8 cellular contexts compared by ENCODE assay signal in genomic region chr10:22320591-22321155, GRCh38. TPM values are rescaled to one million over a fixed set of nuclear protein-coding genes. Genes with fewer than 3 reads are reported as not detected.
DNase-seq lines count a peak whose midpoint lies in the region; ATAC-seq and TF ChIP-seq lines count a peak whose summit lies in the region.

TSS of gene BMI1 (plus strand) at chr10:22321099. CDS start at chr10:22326450, 5,351 bp downstream.

- no CpG with 5 or more reads among the region's 85 CpGs for WGBS in gastroesophageal sphincter (ENCODE audit: low coverage in 1 of 2), 2 donors
- WGBS in urinary bladder = under 1% methylated on average over 83 of the region's 85 CpGs

- peak within 1 kb of the TSS; percentile 78 for H2AFZ ChIP-seq in neural cell (ENCODE audit: low read depth, low read length)

- no peak for TF ChIP-seq RAD21 in neural cell (conservative IDR thresholded peaks at IDR 0.05)

- TF ChIP-seq CTCF in AG09309 (IDR thresholded peaks at IDR 0.05; ENCODE audit: control insufficient read depth, insufficient read depth, low read depth, low read length, missing control alignments) = no peak
- TF ChIP-seq CTCF in gastroesophageal sphincter (IDR thresholded peaks at IDR 0.05) = no peak
- TF ChIP-seq CTCF in neural cell (IDR thresholded peaks at IDR 0.05; ENCODE audit: poor library complexity, severe bottlenecking) = no peak

- no peaks in the 10 kb centered on the region for H3K9me3 Mint-ChIP-seq in activated naive CD8-positive, alpha-beta T cell treated with anti-CD3 and anti-CD28 coated beads for 36 hours

- no peak within 1 kb of the TSS for H3K4me2 ChIP-seq in neural cell (ENCODE audit: low read length)

- peak within 1 kb of the TSS; percentile 88 for H3K27ac Mint-ChIP-seq in activated naive CD8-positive, alpha-beta T cell treated with anti-CD3 and anti-CD28 coated beads for 36 hours

- peak within 1 kb of the TSS; percentile 81 for H3K4me3 Mint-ChIP-seq in activated naive CD8-positive, alpha-beta T cell treated with anti-CD3 and anti-CD28 coated beads for 36 hours

- peak within 1 kb of the TSS; percentile 77 for H3K4me3 ChIP-seq in AG09309 (ENCODE audit: control insufficient read depth, low read depth, low read length)
- H3K4me3 ChIP-seq in Jurkat, Clone E6-1 (ENCODE audit: low read length) = peak within 1 kb of the TSS; percentile 66
- peak within 1 kb of the TSS; percentile 85 to 91 for H3K4me3 ChIP-seq in gastroesophageal sphincter
- peak within 1 kb of the TSS; percentile 83 for H3K4me3 ChIP-seq in neural cell (ENCODE audit: low read length)
- peak within 1 kb of the TSS; percentile 92 for H3K4me3 ChIP-seq in urinary bladder (ENCODE audit: low read depth, low read length)

- TF ChIP-seq POLR2A in GM18951 (IDR thresholded peaks at IDR 0.05; ENCODE audit: extremely low read depth, insufficient read depth, insufficient read length) = peak; percentile 33
- peak in 1 of 2 donors; percentile 20 for TF ChIP-seq POLR2A in gastroesophageal sphincter (IDR thresholded peaks at IDR 0.05)

- no peaks in the 10 kb centered on the region for H3K36me3 ChIP-seq in gastroesophageal sphincter
- H3K36me3 ChIP-seq in neural cell (ENCODE audit: insufficient read depth, low read length) = no peaks in the 10 kb centered on the region
- no peaks in the 10 kb centered on the region for H3K36me3 ChIP-seq in urinary bladder (ENCODE audit: insufficient read depth)

- H3K4me1 Mint-ChIP-seq in activated naive CD8-positive, alpha-beta T cell treated with anti-CD3 and anti-CD28 coated beads for 36 hours = peaks cover 42% of the 10 kb centered on the region

- no peaks in the 10 kb centered on the region for H3K9me2 ChIP-seq in neural cell (ENCODE audit: insufficient read depth, low read length)

- peak; percentile 74 for ATAC-seq in gastroesophageal sphincter

- H3K27ac ChIP-seq in gastroesophageal sphincter = peak within 1 kb of the TSS; percentile 93 to 99 (median 96)
- H3K27ac ChIP-seq in neural cell (ENCODE audit: low read length) = peak within 1 kb of the TSS; percentile 69
- peak within 1 kb of the TSS; percentile 90 for H3K27ac ChIP-seq in urinary bladder (ENCODE audit: low read depth)

- no peak for TF ChIP-seq EP300 in gastroesophageal sphincter (IDR thresholded peaks at IDR 0.05)
- no peak for TF ChIP-seq EP300 in neural cell (conservative IDR thresholded peaks at IDR 0.05; ENCODE audit: poor library complexity, severe bottlenecking)

- peak within 1 kb of the TSS; percentile 91 for H3K9ac ChIP-seq in neural cell (ENCODE audit: low read length)

- no peaks in the 10 kb centered on the region for H3K9me3 ChIP-seq in gastroesophageal sphincter
- H3K9me3 ChIP-seq in neural cell (ENCODE audit: low read length) = no peaks in the 10 kb centered on the region

- in situ Hi-C loops in GM18951 (cut with MboI; ENCODE audit: low sequenced_read_pairs, unreplicated experiment) = no loop called here

- H3K36me3 Mint-ChIP-seq in activated naive CD8-positive, alpha-beta T cell treated with anti-CD3 and anti-CD28 coated beads for 36 hours = peaks cover 12% of the 10 kb centered on the region

- H3K27me3 ChIP-seq in gastroesophageal sphincter (no peaks in the 10 kb centered on the region), neural cell (ENCODE audit: insufficient read depth, low read depth, low read length) (peaks cover 63% of the 10 kb centered on the region)

- DNase-seq in AG09309 (ENCODE audit: low read depth) (no peak), SHP77 (lab: John Stamatoyannopoulos, UW) (peak; percentile 69 to 80)
- peak; percentile 60 for DNase-seq in Jurkat, Clone E6-1 (ENCODE audit: low read depth, low spot score)
- peak; percentile 58 for DNase-seq in activated naive CD8-positive, alpha-beta T cell treated with anti-CD3 and anti-CD28 coated beads for 36 hours

- H3K4me1 ChIP-seq in gastroesophageal sphincter (peaks cover 10 to 66% (median 23%) of the 10 kb centered on the region in 3 donors), urinary bladder (ENCODE audit: insufficient read depth) (no peaks in the 10 kb centered on the region)

- H3K79me2 ChIP-seq in neural cell (replicated peaks; ENCODE audit: insufficient read depth, low read length) = peaks cover 62% of the 10 kb centered on the region

- peaks cover 57% of the 10 kb centered on the region for H3K27me3 Mint-ChIP-seq in activated naive CD8-positive, alpha-beta T cell treated with anti-CD3 and anti-CD28 coated beads for 36 hours

- peaks cover 14% of the 10 kb centered on the region for H4K20me1 ChIP-seq in neural cell (ENCODE audit: insufficient read depth)

- peaks cover 5% of the 10 kb centered on the region for H3F3A ChIP-seq in neural cell (ENCODE audit: insufficient read depth, low read length, poor library complexity, severe bottlenecking)

TF ChIP-seq in neural cell, 6 proteins besides CTCF, POLR2A, EP300 and RAD21:
- TF ChIP-seq SMC3 (conservative IDR thresholded peaks at IDR 0.05; ENCODE audit: poor library complexity) = no peak
- TF ChIP-seq REST (IDR thresholded peaks at IDR 0.05; ENCODE audit: borderline replicate concordance) = no peak
- TF ChIP-seq MXI1 (conservative IDR thresholded peaks at IDR 0.05; ENCODE audit: poor library complexity, severe bottlenecking) = no peak
- no peak for TF ChIP-seq EZH2 (IDR thresholded peaks at IDR 0.05; ENCODE audit: borderline replicate concordance, insufficient read depth, low read length, poor library complexity, severe bottlenecking)
- TF ChIP-seq TAF1 (IDR thresholded peaks at IDR 0.05; ENCODE audit: low read depth) = no peak
- no peak for TF ChIP-seq POLR2AphosphoS5 (IDR thresholded peaks at IDR 0.05)

RNA-seq across cellular contexts. Expression of gene BMI1, which starts in this region (rescaled TPM):
- polyA plus RNA-seq in Jurkat, Clone E6-1 (2012; ENCODE audit: insufficient read depth, insufficient read length) = 68.3 TPM
- total RNA-seq in activated naive CD8-positive, alpha-beta T cell treated with anti-CD3 and anti-CD28 coated beads for 36 hours = 10 to 100 TPM; 59.2 to 59.6 TPM
- total RNA-seq in gastroesophageal sphincter = 100 to 1,000 TPM in 2 of 4 donors, 10 to 100 TPM in 2; 70.5 to 108 (median 94.3) TPM
- 67.3 and 86.8 TPM in 2 replicates for polyA plus RNA-seq in neural cell
- 60.9 and 68.6 TPM in 2 replicates for polyA minus RNA-seq in neural cell
- total RNA-seq in urinary bladder = 60.1 TPM
- 46.6 TPM for polyA plus RNA-seq in urinary bladder
